In the genomic region with DNA sequence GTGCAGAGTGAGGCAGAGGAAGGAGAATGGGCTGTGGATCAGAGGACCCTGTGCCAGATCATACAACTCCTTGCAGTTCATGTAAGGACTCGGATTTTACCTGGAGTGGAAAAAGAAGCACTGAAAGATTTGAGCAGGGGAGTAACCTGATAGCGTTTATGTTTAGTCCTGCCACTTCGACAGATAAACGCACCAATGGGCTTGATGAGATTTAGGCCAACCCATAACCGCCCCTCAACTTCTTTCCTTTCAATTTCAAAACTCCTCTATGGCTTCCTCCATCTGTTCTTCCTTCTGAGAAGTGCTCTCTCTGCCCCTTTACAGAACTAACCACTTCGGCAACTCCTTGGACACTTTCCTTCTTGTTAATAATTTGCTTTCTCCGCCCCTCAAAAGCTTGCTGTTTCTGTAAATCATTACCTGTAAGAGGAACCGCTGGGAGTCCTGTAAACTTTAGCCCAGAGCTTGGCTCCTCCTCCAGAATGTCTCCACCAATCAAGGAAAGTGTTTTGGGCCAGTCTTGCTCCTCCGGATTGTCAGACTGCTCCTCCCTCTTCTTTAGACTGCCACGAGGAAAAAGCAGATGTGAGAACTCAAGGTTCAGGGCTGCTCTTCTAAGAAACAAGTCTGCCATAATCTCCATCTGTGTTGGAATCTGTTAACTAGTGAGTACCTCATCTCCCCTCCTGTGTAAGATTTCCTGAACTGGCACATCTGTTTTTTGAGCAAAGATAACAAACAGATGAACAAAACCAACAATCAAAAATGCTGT, we compare ENCODE assay signal across 8 cellular contexts.
DNase-seq lines count a peak whose midpoint lies in the region; ATAC-seq lines count a peak whose summit lies in the region.

A gene with protein sequence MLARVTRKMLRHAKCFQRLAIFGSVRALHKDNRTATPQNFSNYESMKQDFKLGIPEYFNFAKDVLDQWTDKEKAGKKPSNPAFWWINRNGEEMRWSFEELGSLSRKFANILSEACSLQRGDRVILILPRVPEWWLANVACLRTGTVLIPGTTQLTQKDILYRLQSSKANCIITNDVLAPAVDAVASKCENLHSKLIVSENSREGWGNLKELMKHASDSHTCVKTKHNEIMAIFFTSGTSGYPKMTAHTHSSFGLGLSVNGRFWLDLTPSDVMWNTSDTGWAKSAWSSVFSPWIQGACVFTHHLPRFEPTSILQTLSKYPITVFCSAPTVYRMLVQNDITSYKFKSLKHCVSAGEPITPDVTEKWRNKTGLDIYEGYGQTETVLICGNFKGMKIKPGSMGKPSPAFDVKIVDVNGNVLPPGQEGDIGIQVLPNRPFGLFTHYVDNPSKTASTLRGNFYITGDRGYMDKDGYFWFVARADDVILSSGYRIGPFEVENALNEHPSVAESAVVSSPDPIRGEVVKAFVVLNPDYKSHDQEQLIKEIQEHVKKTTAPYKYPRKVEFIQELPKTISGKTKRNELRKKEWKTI (plus strand): TSS at position 554 of the 772 bp plus-strand sequence. CDS start 6,021 bp downstream, outside the sequence.

- ATAC-seq in GM21390 (IDR thresholded peaks at IDR 0.05; ENCODE audit: unreplicated experiment) = peak; percentile 97

- peak; percentile 27 for DNase-seq in DMS 273 treated with DMSO at 0.1 percent for 48 hours (lab: John Stamatoyannopoulos, UW)
- DNase-seq in HS-5 (ENCODE audit: low read depth) = peak; percentile 32
- peak; percentile 41 for DNase-seq in T-helper 9 cell
- DNase-seq in brain pericyte (ENCODE audit: low read depth, low spot score) = peak; percentile 25
- peak; percentile 79 for DNase-seq in iPS-NIHi7 (ENCODE audit: extremely low spot score)
- DNase-seq in stimulated activated CD4-positive, alpha-beta T cell treated with anti-CD3 and anti-CD28 coated beads, Interleukin-1b, Interleukin-23, amount 100 ng/mL, for 24 hours (ENCODE audit: low read depth in 4 of 4, low spot score in 1 of 4) = peak; percentile 16 to 49 (median 29)
- no peak for DNase-seq in NCI-H187 treated with DMSO at 0.1 percent for 48 hours (lab: John Stamatoyannopoulos, UW)
